Comparison of ENCODE assay signal across 16 cellular contexts in genomic region chr7:103851357-103851756, GRCh38.
DNase-seq lines count a peak whose midpoint lies in the region; FAIRE-seq and TF ChIP-seq lines count a peak whose summit lies in the region.
"Had no signal": no experiment of that assay in that cellular context is flagged by ENCODE, and none has a peak within 500 bp of the region (broad histone marks: within the 10 kb centered on the region; RNA-seq: fewer than 3 reads in every experiment).

No MANE protein-coding gene starts in this region.

- intact Hi-C loops in MCF 10A (cut with micrococcal nuclease), result no loop called here
- intact Hi-C loops in breast epithelium (cut with DNase I; ENCODE audit: low total_unique reads), result no loop called here

- H3K4me3 Mint-ChIP-seq in MCF 10A (ENCODE audit: unreplicated experiment), result no peak overlapping the region
- no peak overlapping the region for H3K4me3 Mint-ChIP-seq in endothelial cell (ENCODE audit: unreplicated experiment)
- H3K4me3 Mint-ChIP-seq: type B pancreatic cell had no signal

- no peak overlapping the region for H3K27ac Mint-ChIP-seq in MCF 10A (ENCODE audit: low read depth, unreplicated experiment)
- H3K27ac Mint-ChIP-seq in endothelial cell (ENCODE audit: unreplicated experiment), result no peak overlapping the region
- H3K27ac Mint-ChIP-seq: type B pancreatic cell had no signal

- H3K27ac ChIP-seq in breast epithelium, result no peak overlapping the region
- H3K27ac ChIP-seq: colonic mucosa, gastroesophageal sphincter had no signal

- H3K9me3 Mint-ChIP-seq in MCF 10A (ENCODE audit: unreplicated experiment), result no peaks in the 10 kb centered on the region
- H3K9me3 Mint-ChIP-seq in endothelial cell (ENCODE audit: unreplicated experiment), result no peaks in the 10 kb centered on the region
- H3K9me3 Mint-ChIP-seq: type B pancreatic cell had no signal

- TF ChIP-seq CTCF in MCF 10A (IDR thresholded peaks at IDR 0.05; ENCODE audit: unreplicated experiment) (no peak), breast epithelium (IDR thresholded peaks at IDR 0.05) (no peak), endothelial cell (IDR thresholded peaks at IDR 0.05; ENCODE audit: unreplicated experiment) (no peak)

- POLR2A ChIA-PET in MCF 10A (lab: Yijun Ruan, JAX), result no interaction called here

- H3K27me3 ChIP-seq in breast epithelium, result no peaks in the 10 kb centered on the region
- H3K27me3 ChIP-seq: colonic mucosa, gastroesophageal sphincter had no signal

- peak; percentile 9 for FAIRE-seq in urothelium cell line (lab: Jason Lieb, UNC)

- no peaks in the 10 kb centered on the region for H3K4me1 ChIP-seq in breast epithelium
- H3K4me1 ChIP-seq: colonic mucosa, gastroesophageal sphincter had no signal

- no peak for TF ChIP-seq POLR2A in breast epithelium (IDR thresholded peaks at IDR 0.05)

- no peak overlapping the region for H3K4me3 ChIP-seq in breast epithelium
- H3K4me3 ChIP-seq: colonic mucosa, gastroesophageal sphincter had no signal

- H3K36me3 Mint-ChIP-seq in MCF 10A (ENCODE audit: insufficient read depth, unreplicated experiment) (no peaks in the 10 kb centered on the region), endothelial cell (ENCODE audit: low read depth, unreplicated experiment) (no peaks in the 10 kb centered on the region)
- H3K36me3 Mint-ChIP-seq: type B pancreatic cell had no signal

- DNase-seq in MCF 10A (ENCODE audit: unreplicated experiment) (peak; percentile 14), breast epithelium (ENCODE audit: low spot score in 2 of 2) (no peak), RKO (ENCODE audit: low spot score) (peak; percentile 34), endothelial cell (ENCODE audit: low spot score) (peak; percentile 24), urothelium cell line (ENCODE audit: low spot score) (peak; percentile 42), hippocampal formation (lab: John Stamatoyannopoulos, UW) (no peak), NCI-H1048 (lab: John Stamatoyannopoulos, UW) (no peak)
- DNase-seq in activated naive CD4-positive, alpha-beta T cell (lab: John Stamatoyannopoulos, UW), result no peak
- DNase-seq: activated CD4-positive, alpha-beta T cell treated with anti-CD3 and anti-CD28 coated beads, Interleukin-2, amount 50 U/mL, for 1 hour; activated effector memory CD4-positive, alpha-beta T cell treated with anti-CD3 and anti-CD28 coated beads, Interleukin-2, amount 50 U/mL, for 16 hours; colonic mucosa; left colon; NCI-H524; stimulated activated CD8-positive, alpha-beta memory T cell treated with anti-CD3 and anti-CD28 coated beads, Interleukin-4, amount 100 ng/mL, for 48 hours had no signal

- CTCF ChIA-PET in MCF 10A (lab: Yijun Ruan, JAX), result no interaction called here

- BruUV-seq in MCF 10A (replicated peaks; lab: Mats Ljungman, UMichigan), result no TSS peak

- H3K27me3 Mint-ChIP-seq in MCF 10A (ENCODE audit: insufficient read depth, unreplicated experiment), result peaks cover 13% of the 10 kb centered on the region
- H3K27me3 Mint-ChIP-seq in endothelial cell (ENCODE audit: unreplicated experiment), result no peaks in the 10 kb centered on the region

- no peaks in the 10 kb centered on the region for H3K36me3 ChIP-seq in breast epithelium
- H3K36me3 ChIP-seq: colonic mucosa, gastroesophageal sphincter had no signal

- no peaks in the 10 kb centered on the region for H3K9me3 ChIP-seq in breast epithelium
- H3K9me3 ChIP-seq: colonic mucosa had no signal

- no peaks in the 10 kb centered on the region for H3K4me1 Mint-ChIP-seq in MCF 10A (ENCODE audit: insufficient read depth, unreplicated experiment)
- H3K4me1 Mint-ChIP-seq in endothelial cell (ENCODE audit: unreplicated experiment), result no peaks in the 10 kb centered on the region

Comparison
In these comparisons a context has a peak if more than half of its experiments do, and no peak if none do; other contexts are left out.
1. DNase-seq: peak in MCF 10A (single experiment), RKO (single experiment), endothelial cell (single experiment) and urothelium cell line (single experiment); none in breast epithelium (0 of 2), hippocampal formation (0 of 2), activated naive CD4-positive, alpha-beta T cell (0 of 4) and NCI-H1048 (single experiment).